15 cellular contexts compared by ENCODE assay signal in genomic region chr9:130222833-130223232, GRCh38. TPM values are rescaled to one million over a fixed set of nuclear protein-coding genes. Genes with fewer than 3 reads are reported as not detected.
DNase-seq lines count a peak whose midpoint lies in the region; ATAC-seq, FAIRE-seq and TF ChIP-seq lines count a peak whose summit lies in the region.
"Had no signal": no experiment of that assay in that cellular context is flagged by ENCODE, and none has a peak within 500 bp of the region (broad histone marks: within the 10 kb centered on the region; RNA-seq: fewer than 3 reads in every experiment).

No MANE protein-coding gene starts in this region.

- H3K4me3 ChIP-seq in endodermal cell (ENCODE audit: low read length) (no peak overlapping the region), osteoblast (ENCODE audit: insufficient read depth, low read length) (no peak overlapping the region), SK-N-SH (ENCODE audit: low read depth in 2 of 2, low read length in 1 of 2) (no peak overlapping the region)
- H3K4me3 ChIP-seq: BLaER1 treated with 17β-estradiol and CSF1 and Interleukin-3, amounts not matched to agents 10 nM and 100 nM had no signal

- H3K9me3 ChIP-seq in endodermal cell (ENCODE audit: control insufficient read depth, low read length), result peaks cover 10% of the 10 kb centered on the region
- H3K9me3 ChIP-seq in osteoblast (ENCODE audit: low read depth, low read length), result peaks cover 4% of the 10 kb centered on the region
- H3K9me3 ChIP-seq in SK-N-SH, result no peaks in the 10 kb centered on the region; the same call in 1 of the 2 replicates

- H3K27me3 Mint-ChIP-seq in WTC11 (ENCODE audit: low read depth) (no peaks in the 10 kb centered on the region), endodermal cell (ENCODE audit: insufficient read depth) (no peaks in the 10 kb centered on the region)
- H3K27me3 Mint-ChIP-seq: CD4-positive, CD25-positive, alpha-beta regulatory T cell had no signal

- peaks cover 26% of the 10 kb centered on the region for H3K36me3 Mint-ChIP-seq in WTC11
- peaks cover 38% of the 10 kb centered on the region for H3K36me3 Mint-ChIP-seq in endodermal cell (ENCODE audit: low read depth)
- H3K36me3 Mint-ChIP-seq: CD4-positive, CD25-positive, alpha-beta regulatory T cell had no signal

- H3K9me3 Mint-ChIP-seq in WTC11 (peaks cover 9% of the 10 kb centered on the region), endodermal cell (peaks cover 8% of the 10 kb centered on the region)

- no peak for TF ChIP-seq EP300 in SK-N-SH (IDR thresholded peaks at IDR 0.05; ENCODE audit: borderline replicate concordance in 1 of 2, low read depth in 1 of 2, low read length in 1 of 2)

- no peak for ATAC-seq in WTC11
- no peak for ATAC-seq in activated CD4-positive, CD25-positive, alpha-beta regulatory T cell treated with anti-CD3 and anti-CD28 coated beads, Interleukin-2, amount 50 U/mL, for 24 hours

- no peak for TF ChIP-seq RAD21 in SK-N-SH (IDR thresholded peaks at IDR 0.05; ENCODE audit: low read length)

- H3K9ac ChIP-seq in endodermal cell (ENCODE audit: extremely low read depth, low read length, poor library complexity, severe bottlenecking) (no peak overlapping the region), SK-N-SH (no peak overlapping the region)
- H3K9ac ChIP-seq: BLaER1 treated with 17β-estradiol and CSF1 and Interleukin-3, amounts not matched to agents 10 nM and 100 nM had no signal

- peaks cover 46% of the 10 kb centered on the region for H3K36me3 ChIP-seq in endodermal cell (ENCODE audit: control insufficient read depth, insufficient read depth, low read length)
- H3K36me3 ChIP-seq in osteoblast (ENCODE audit: insufficient read depth, low read length), result peaks cover 47% of the 10 kb centered on the region
- peaks cover 20 to 32% of the 10 kb centered on the region in 2 experiments for H3K36me3 ChIP-seq in SK-N-SH (replicated peaks in 1 of 2; ENCODE audit: control insufficient read depth in 1 of 2, insufficient read depth in 2 of 2, low read length in 1 of 2)

- WGBS in endodermal cell (ENCODE audit: insufficient coverage in 1 of 2, insufficient read length in 1 of 2), 2 experiments, result 95% methylated on average over 9 of the region's 9 CpGs; no CpG with 5 or more reads in 1 of the 2 experiments
- 93% methylated on average over 9 of the region's 9 CpGs for WGBS in SK-N-SH (ENCODE audit: low lambda C conversion rate)

- H2AFZ ChIP-seq in osteoblast (ENCODE audit: low read length), result no peak overlapping the region
- H2AFZ ChIP-seq in SK-N-SH (ENCODE audit: low read depth), result no peak overlapping the region

- H3K27ac ChIP-seq in endodermal cell (ENCODE audit: low read depth, low read length) (no peak overlapping the region), osteoblast (ENCODE audit: low read depth, low read length) (no peak overlapping the region), temporal lobe (ENCODE audit: low read depth, low read length) (peak overlapping the region; percentile 61), SK-N-SH (ENCODE audit: low read depth in 2 of 2, low read length in 1 of 2) (no peak overlapping the region)
- H3K27ac ChIP-seq: BLaER1 treated with 17β-estradiol and CSF1 and Interleukin-3, amounts not matched to agents 10 nM and 100 nM had no signal

- H3F3A ChIP-seq in SK-N-SH (replicated peaks; ENCODE audit: insufficient read depth), result peaks cover 6% of the 10 kb centered on the region

- H3K27ac Mint-ChIP-seq in WTC11 (no peak overlapping the region), endodermal cell (peak overlapping the region; percentile 48)
- H3K27ac Mint-ChIP-seq: CD4-positive, CD25-positive, alpha-beta regulatory T cell; HFFc6 had no signal

- H3K9me2 ChIP-seq in SK-N-SH, result no peaks in the 10 kb centered on the region

- no peak overlapping the region for H3K4me2 ChIP-seq in osteoblast (ENCODE audit: insufficient read depth, low read length)
- no peak overlapping the region for H3K4me2 ChIP-seq in SK-N-SH
- H3K4me2 ChIP-seq: BLaER1 treated with 17β-estradiol and CSF1 and Interleukin-3, amounts not matched to agents 10 nM and 100 nM had no signal

- H4K20me1 ChIP-seq in osteoblast (ENCODE audit: insufficient read depth, low read length) (peaks cover 4% of the 10 kb centered on the region), SK-N-SH (ENCODE audit: insufficient read depth) (peaks cover 3% of the 10 kb centered on the region; the same call in 1 of the 2 replicates)

- no peak for TF ChIP-seq CTCF in WTC11 (IDR thresholded peaks at IDR 0.05)
- no peak for TF ChIP-seq CTCF in endodermal cell (conservative IDR thresholded peaks at IDR 0.05)
- TF ChIP-seq CTCF in osteoblast (IDR thresholded peaks at IDR 0.05; ENCODE audit: extremely low read depth, low read depth, low read length), result no peak
- no peak for TF ChIP-seq CTCF in SK-N-SH (IDR thresholded peaks at IDR 0.05)

- H3K4me1 ChIP-seq in endodermal cell (ENCODE audit: control insufficient read depth, insufficient read depth, low read length), result peaks cover 8% of the 10 kb centered on the region
- no peaks in the 10 kb centered on the region for H3K4me1 ChIP-seq in osteoblast (ENCODE audit: insufficient read depth, low read length)
- H3K4me1 ChIP-seq in SK-N-SH (ENCODE audit: control insufficient read depth in 1 of 2, insufficient read depth in 2 of 2, low read depth in 1 of 2, low read length in 1 of 2), result peaks cover 0 to 19% of the 10 kb centered on the region in 2 experiments; a peak in 1 of 4 replicates

- POLR2A ChIA-PET in WTC11 (lab: Charles Lee) (no interaction called here), SK-N-SH (lab: Yijun Ruan, JAX) (no interaction called here)

- peaks cover 2% of the 10 kb centered on the region; the same call in 1 of the 2 replicates for H3K4me1 Mint-ChIP-seq in WTC11
- peaks cover 9% of the 10 kb centered on the region for H3K4me1 Mint-ChIP-seq in endodermal cell
- H3K4me1 Mint-ChIP-seq: CD4-positive, CD25-positive, alpha-beta regulatory T cell had no signal

- no peak for DNase-seq in WTC11 (ENCODE audit: low spot score)
- no peak for DNase-seq in endodermal cell
- peak; percentile 14 for DNase-seq in osteoblast (ENCODE audit: insufficient read length, low spot score, missing footprints)
- DNase-seq in SK-N-SH, result no peak
- no peak for DNase-seq in RCC 7860 (ENCODE audit: low spot score)
- DNase-seq: ACHN; CD4-positive, CD25-positive, alpha-beta regulatory T cell; DMS53; HCEC 1CT; HFFc6 had no signal

- H3K79me2 ChIP-seq in osteoblast (ENCODE audit: insufficient read depth, low read length) (peaks cover 19% of the 10 kb centered on the region), SK-N-SH (ENCODE audit: insufficient read depth) (peaks cover 2% of the 10 kb centered on the region; the same call in 1 of the 2 replicates)

- FAIRE-seq in RCC 7860 (lab: Jason Lieb, UNC), result no peak
- FAIRE-seq: H1, HTR-8/SVneo had no signal

- CTCF ChIA-PET in WTC11 (lab: Charles Lee), result interaction anchor here (0.7 to 1.3 kb wide), 3 partner anchors 13 to 92 kb away, joined by 3 to 7 read pairs (median 4); no protein-coding TSS in a partner anchor
- CTCF ChIA-PET in SK-N-SH (lab: Yijun Ruan, JAX), result interaction anchor here (1.2 to 1.8 kb wide), 3 partner anchors 18 to 116 kb away, joined by 3 to 8 read pairs (median 4); no protein-coding TSS in a partner anchor

- H3K27me3 ChIP-seq in endodermal cell (ENCODE audit: control insufficient read depth, insufficient read depth, low read length, poor library complexity, severe bottlenecking) (no peaks in the 10 kb centered on the region), osteoblast (ENCODE audit: insufficient read depth, low read length) (no peaks in the 10 kb centered on the region), SK-N-SH (ENCODE audit: insufficient read depth) (no peaks in the 10 kb centered on the region)
- H3K27me3 ChIP-seq: BLaER1 treated with 17β-estradiol and CSF1 and Interleukin-3, amounts not matched to agents 10 nM and 100 nM had no signal

- H3K4me3 Mint-ChIP-seq in WTC11, result no peak overlapping the region
- no peak overlapping the region for H3K4me3 Mint-ChIP-seq in endodermal cell
- H3K4me3 Mint-ChIP-seq: CD4-positive, CD25-positive, alpha-beta regulatory T cell; HFFc6 had no signal

TF ChIP-seq in SK-N-SH, 30 proteins besides CTCF, POLR2A, EP300 and RAD21 (continues in another document):
- no peak for TF ChIP-seq MEF2A (IDR thresholded peaks at IDR 0.05; ENCODE audit: borderline replicate concordance, low read depth)
- TF ChIP-seq RXRA (IDR thresholded peaks at IDR 0.05; ENCODE audit: borderline replicate concordance, low read depth), result no peak
- TF ChIP-seq NRF1 (IDR thresholded peaks at IDR 0.05; ENCODE audit: low read depth, low read length), result no peak
- TF ChIP-seq, protein P1, sequence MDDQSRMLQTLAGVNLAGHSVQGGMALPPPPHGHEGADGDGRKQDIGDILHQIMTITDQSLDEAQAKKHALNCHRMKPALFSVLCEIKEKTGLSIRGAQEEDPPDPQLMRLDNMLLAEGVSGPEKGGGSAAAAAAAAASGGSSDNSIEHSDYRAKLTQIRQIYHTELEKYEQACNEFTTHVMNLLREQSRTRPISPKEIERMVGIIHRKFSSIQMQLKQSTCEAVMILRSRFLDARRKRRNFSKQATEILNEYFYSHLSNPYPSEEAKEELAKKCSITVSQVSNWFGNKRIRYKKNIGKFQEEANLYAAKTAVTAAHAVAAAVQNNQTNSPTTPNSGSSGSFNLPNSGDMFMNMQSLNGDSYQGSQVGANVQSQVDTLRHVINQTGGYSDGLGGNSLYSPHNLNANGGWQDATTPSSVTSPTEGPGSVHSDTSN (IDR thresholded peaks at IDR 0.05), result no peak
- no peak for TF ChIP-seq FOXM1 (IDR thresholded peaks at IDR 0.05; ENCODE audit: low read depth)

RNA-seq across cellular contexts. Expression of gene HMCN2, which starts 42.7 kb away (rescaled TPM):
- 5.6 to 12.4 TPM (median 10.8 TPM) in 3 replicates for total RNA-seq in WTC11 (2021)
- 1 to 10 TPM; 3.3 to 3.9 TPM for total RNA-seq in endodermal cell
- 0.57 TPM for polyA plus RNA-seq in endodermal cell (2013, experiment 1 of 2)
- polyA plus RNA-seq in endodermal cell (2013, experiment 2 of 2), result 0.33 TPM
- under 0.01 TPM in 2 replicates for total RNA-seq in osteoblast
- under 0.01 TPM for total RNA-seq in temporal lobe
- polyA plus RNA-seq in SK-N-SH (2012; rRNA removed), result 0.15 and 0.28 TPM in 2 replicates
- polyA plus RNA-seq in SK-N-SH (2012; cell fraction: cytosol; rRNA removed), result 0.04 and 0.06 TPM in 2 replicates
- 0.55 and 0.56 TPM in 2 replicates for polyA plus RNA-seq in SK-N-SH (2012; cell fraction: nucleus; rRNA removed)
- total RNA-seq: CD4-positive, CD25-positive, alpha-beta regulatory T cell had no signal
- polyA plus RNA-seq: CD4-positive, CD25-positive, alpha-beta regulatory T cell had no signal

RNA-seq across cellular contexts. Expression of gene NCS1, which starts 50.6 kb away (rescaled TPM):
- total RNA-seq in WTC11 (2021) (31.8 to 32.6 TPM (median 32.4 TPM) in 3 replicates), endodermal cell (10 to 100 TPM; 40.6 to 47.7 TPM), osteoblast (43.0 and 49.9 TPM in 2 replicates), temporal lobe (138 TPM)
- polyA plus RNA-seq in endodermal cell (2013, experiment 1 of 2), result 26.5 TPM
- 28.0 TPM for polyA plus RNA-seq in endodermal cell (2013, experiment 2 of 2)
- 40.6 and 52.9 TPM in 2 replicates for polyA plus RNA-seq in SK-N-SH (2012; rRNA removed)
- 30.8 and 37.3 TPM in 2 replicates for polyA plus RNA-seq in SK-N-SH (2012; cell fraction: cytosol; rRNA removed)
- 21.5 and 23.7 TPM in 2 replicates for polyA plus RNA-seq in SK-N-SH (2012; cell fraction: nucleus; rRNA removed)
- polyA plus RNA-seq: CD4-positive, CD25-positive, alpha-beta regulatory T cell had no signal
